8 cellular contexts compared by ENCODE assay signal in genomic region chr19:17469371-17470203, GRCh38. TPM values are rescaled to one million over a fixed set of nuclear protein-coding genes. Genes with fewer than 3 reads are reported as not detected.
DNase-seq lines count a peak whose midpoint lies in the region; ATAC-seq, FAIRE-seq and TF ChIP-seq lines count a peak whose summit lies in the region.

No MANE protein-coding gene starts in this region.

- H3K14ac ChIP-seq in H1 (ENCODE audit: insufficient read length): no peak overlapping the region

- no peak overlapping the region for H2BK120ac ChIP-seq in H1 (replicated peaks; ENCODE audit: low read depth, low read length)

- peak; percentile 72 for DNase-seq in NK-92 (lab: John Stamatoyannopoulos, UW; ENCODE audit: unreplicated experiment)
- DNase-seq in activated CD8-positive, alpha-beta memory T cell treated with anti-CD3 and anti-CD28 coated beads, Interleukin-2, amount 10 ng/mL, durations not matched to agents 7 days and 5 days: peak; percentile 97
- DNase-seq in H1 (ENCODE audit: low read depth in 1 of 2, low spot score in 2 of 2): peak; percentile 92 to 95
- peak; percentile 93 for DNase-seq in stimulated activated CD8-positive, alpha-beta memory T cell treated with anti-CD3 and anti-CD28 coated beads, Interleukin-15, amount 100 ng/mL, for 1 hour (ENCODE audit: low read depth)

- H4K5ac ChIP-seq in H1 (ENCODE audit: insufficient read length, low read depth, low read length): peak overlapping the region; percentile 73

- H3K4me1 Mint-ChIP-seq in activated CD8-positive, alpha-beta memory T cell treated with anti-CD3 and anti-CD28 coated beads, Interleukin-2, amount 10 ng/mL, durations not matched to agents 7 days and 5 days: peaks cover 29% of the 10 kb centered on the region

- no peak for TF ChIP-seq RAD21 in H1 (IDR thresholded peaks at IDR 0.05 in 1 of 2, conservative IDR thresholded peaks at IDR 0.05 in 1 of 2; ENCODE audit: low read depth in 2 of 2, low read length in 2 of 2)

- peak overlapping the region; percentile 91 to 96 for H3K4me2 ChIP-seq in H1 (ENCODE audit: insufficient read depth in 1 of 2, low read depth in 2 of 2, low read length in 2 of 2)

- H3K4me3 Mint-ChIP-seq in activated CD8-positive, alpha-beta memory T cell treated with anti-CD3 and anti-CD28 coated beads, Interleukin-2, amount 10 ng/mL, durations not matched to agents 7 days and 5 days: peak overlapping the region; percentile 90

- peak overlapping the region; percentile 90; the same call in 1 of the 2 replicates for H2BK15ac ChIP-seq in H1 (ENCODE audit: low read length)

- POLR2A ChIA-PET in H1 (lab: Charles Lee; ENCODE audit: partially characterized antibody): interaction anchor here (0.7 to 2.4 kb wide), 5 partner anchors 17 to 66 kb away, joined by 3 to 11 read pairs (median 3); no protein-coding TSS in a partner anchor

- H3K79me2 ChIP-seq in H1 (ENCODE audit: control insufficient read depth in 1 of 2, insufficient read depth in 2 of 2, low read length in 2 of 2): no peaks in the 10 kb centered on the region; a peak in 1 of 4 replicates

- H3K18ac ChIP-seq in H1 (ENCODE audit: extremely low read depth, low read length): peak overlapping the region; percentile 94; the same call in 1 of the 2 replicates

- no peak for TF ChIP-seq EP300 in H1 (IDR thresholded peaks at IDR 0.05; ENCODE audit: borderline replicate concordance in 1 of 2, low read depth in 2 of 2, low read length in 2 of 2)

- no peak overlapping the region for H3K23ac ChIP-seq in H1 (ENCODE audit: insufficient read length)

- H3K4me1 ChIP-seq in H1 (replicated peaks in 1 of 4; ENCODE audit: control insufficient read depth in 3 of 4, insufficient read depth in 4 of 4, low read length in 3 of 4): peaks cover 0 to 20% (median 8%) of the 10 kb centered on the region in 4 experiments; a peak in 5 of 7 replicates
- peaks cover 22% of the 10 kb centered on the region for H3K4me1 ChIP-seq in mesodermal cell (ENCODE audit: control insufficient read depth, insufficient read depth, low read length, poor library complexity, severe bottlenecking)

- H3K9ac ChIP-seq in H1 (replicated peaks in 1 of 4; ENCODE audit: extremely low read depth in 1 of 4, low read depth in 3 of 4, low read length in 3 of 4): peak overlapping the region in 2 of 4 experiments; percentile 6 to 8; a peak in 1 of 7 replicates

- H2BK20ac ChIP-seq in H1 (ENCODE audit: low read length): no peak overlapping the region

- H3K27ac ChIP-seq in C4-2B (peak overlapping the region; percentile 55), H1 (ENCODE audit: low read depth, low read length) (no peak overlapping the region), mesodermal cell (ENCODE audit: low read depth, low read length, severe bottlenecking) (peak overlapping the region; percentile 85)

- peaks cover 11% of the 10 kb centered on the region for H3K27me3 Mint-ChIP-seq in activated CD8-positive, alpha-beta memory T cell treated with anti-CD3 and anti-CD28 coated beads, Interleukin-2, amount 10 ng/mL, durations not matched to agents 7 days and 5 days

- H3K56ac ChIP-seq in H1 (replicated peaks; ENCODE audit: insufficient read length, low read depth, low read length): no peak overlapping the region

- peak overlapping the region; percentile 74; the same call in 1 of the 2 replicates for H2BK5ac ChIP-seq in H1 (ENCODE audit: low read depth, low read length)

- no peak overlapping the region for H2AK5ac ChIP-seq in H1 (ENCODE audit: low read depth, low read length)

- no peaks in the 10 kb centered on the region for H3K36me3 Mint-ChIP-seq in activated CD8-positive, alpha-beta memory T cell treated with anti-CD3 and anti-CD28 coated beads, Interleukin-2, amount 10 ng/mL, durations not matched to agents 7 days and 5 days

- peaks cover 0 to 11% (median 5%) of the 10 kb centered on the region in 4 experiments; a peak in 3 of 7 replicates for H3K27me3 ChIP-seq in H1 (replicated peaks in 1 of 4; ENCODE audit: control insufficient read depth in 3 of 4, extremely low read depth in 1 of 4, insufficient read depth in 3 of 4, low read length in 3 of 4)

- no peaks in the 10 kb centered on the region for H3K9me3 Mint-ChIP-seq in activated CD8-positive, alpha-beta memory T cell treated with anti-CD3 and anti-CD28 coated beads, Interleukin-2, amount 10 ng/mL, durations not matched to agents 7 days and 5 days (ENCODE audit: low read depth)

- CTCF ChIA-PET in activated CD8-positive, alpha-beta memory T cell treated with anti-CD3 and anti-CD28 coated beads, Interleukin-2, amount 10 ng/mL, durations not matched to agents 7 days and 5 days (lab: Charles Lee): interaction anchor here (0.6 to 5.5 kb wide), 6 partner anchors 17 to 176 kb away, joined by 3 to 40 read pairs (median 4); partner anchors contain the start of gene TMEM221
- CTCF ChIA-PET in H1 (lab: Charles Lee; ENCODE audit: partially characterized antibody): interaction anchor here (0.5 to 4.3 kb wide), 7 partner anchors 14 to 134 kb away, joined by 3 to 39 read pairs (median 3); partner anchors contain the start of gene CCDC194

- H3K4me3 ChIP-seq in H1 (ENCODE audit: extremely low read depth in 1 of 4, insufficient read depth in 2 of 4, low read depth in 3 of 4, low read length in 4 of 4): peak overlapping the region; percentile 70 to 84 (median 79)
- peak overlapping the region; percentile 63 for H3K4me3 ChIP-seq in mesodermal cell (ENCODE audit: extremely low read depth, insufficient read depth, low read length, poor library complexity, severe bottlenecking)

- no peak overlapping the region for H4K91ac ChIP-seq in H1 (replicated peaks; ENCODE audit: insufficient read length, low read length)

- no peak overlapping the region for H4K8ac ChIP-seq in H1 (ENCODE audit: extremely low read depth, insufficient read depth, low read length)

- H3K4ac ChIP-seq in H1 (replicated peaks; ENCODE audit: insufficient read length, low read depth, low read length): no peak overlapping the region

- no peaks in the 10 kb centered on the region for H3K79me1 ChIP-seq in H1 (ENCODE audit: low read depth, low read length)

- TF ChIP-seq POLR2A in H1 (IDR thresholded peaks at IDR 0.05; ENCODE audit: control extremely low read depth in 1 of 2, low read depth in 2 of 2, low read length in 2 of 2): no peak

- WGBS in H1 (ENCODE audit: extremely low coverage in 1 of 2, insufficient coverage in 1 of 2, insufficient read length in 1 of 2, insufficient replicate concordance in 2 of 2, low coverage in 1 of 2, low lambda C conversion rate in 2 of 2, missing lambda C conversion rate in 1 of 2), 2 experiments: 0% methylated on average over 33 of the region's 45 CpGs; no CpG with 5 or more reads in 1 of the 2 experiments
- WGBS in mesodermal cell (ENCODE audit: insufficient coverage in 2 of 2), 2 experiments: 1% methylated on average over 24 to 39 of the region's 45 CpGs

- peaks cover 16% of the 10 kb centered on the region; the same call in 1 of the 2 replicates for H3K23me2 ChIP-seq in H1 (ENCODE audit: low read depth, low read length)

- no peaks in the 10 kb centered on the region for H3K9me3 ChIP-seq in H1 (ENCODE audit: insufficient read depth in 2 of 2, low read depth in 1 of 2, low read length in 1 of 2)
- no peaks in the 10 kb centered on the region for H3K9me3 ChIP-seq in mesodermal cell (ENCODE audit: control insufficient read depth, low read length)

- H2BK12ac ChIP-seq in H1 (ENCODE audit: low read depth, low read length): peak overlapping the region; percentile 96; the same call in 1 of the 2 replicates

- peak; percentile 45 for FAIRE-seq in H1 (lab: Jason Lieb, UNC)

- no peaks in the 10 kb centered on the region for H3K36me3 ChIP-seq in H1 (ENCODE audit: control insufficient read depth in 2 of 4, insufficient read depth in 4 of 4, low read length in 3 of 4)
- H3K36me3 ChIP-seq in mesodermal cell (ENCODE audit: control insufficient read depth, insufficient read depth, low read length): no peaks in the 10 kb centered on the region

- H4K20me1 ChIP-seq in H1 (replicated peaks in 1 of 2; ENCODE audit: control insufficient read depth in 1 of 2, insufficient read depth in 2 of 2, low read length in 2 of 2): no peaks in the 10 kb centered on the region

- ATAC-seq in GM19372 (IDR thresholded peaks at IDR 0.05; ENCODE audit: low read depth, unreplicated experiment): peak; percentile 46
- peak; percentile 53 for ATAC-seq in HG03520 (IDR thresholded peaks at IDR 0.05; ENCODE audit: unreplicated experiment)
- peak; percentile 81 for ATAC-seq in activated CD8-positive, alpha-beta memory T cell treated with anti-CD3 and anti-CD28 coated beads, Interleukin-2, amount 10 ng/mL, durations not matched to agents 7 days and 5 days

- H3K27ac Mint-ChIP-seq in activated CD8-positive, alpha-beta memory T cell treated with anti-CD3 and anti-CD28 coated beads, Interleukin-2, amount 10 ng/mL, durations not matched to agents 7 days and 5 days: peak overlapping the region; percentile 88

- TF ChIP-seq CTCF in C4-2B (conservative IDR thresholded peaks at IDR 0.05) (no peak), H1 (IDR thresholded peaks at IDR 0.05; ENCODE audit: control extremely low read depth in 1 of 3, insufficient read depth in 1 of 3, low read depth in 1 of 3, low read length in 3 of 3) (no peak)

- H2AFZ ChIP-seq in H1 (ENCODE audit: low read length): peak overlapping the region; percentile 100

RNA-seq across cellular contexts. Expression of gene SLC27A1, which starts 0.7 kb away (rescaled TPM):
- total RNA-seq in activated CD8-positive, alpha-beta memory T cell treated with anti-CD3 and anti-CD28 coated beads, Interleukin-2, amount 10 ng/mL, durations not matched to agents 7 days and 5 days: 1 to 10 TPM; 1.5 to 2.1 TPM
- total RNA-seq in H1 (2021; fragmentation: NEBNext Ultra II Directional; extraction: Animal tissue kit (Norgen Biotek cat#: 25700)): 7.3 and 7.5 TPM in 2 replicates
- 9.1 and 12.2 TPM in 2 replicates for polyA plus RNA-seq in H1 (2011; rRNA removed)
- polyA plus RNA-seq in H1 (2011; cell fraction: cytosol; rRNA removed): 8.1 TPM
- polyA plus RNA-seq in H1 (2011; cell fraction: nucleus; rRNA removed): 15.3 TPM
- polyA plus RNA-seq in H1 (2012, experiment 1 of 2): 4.2 to 9.8 TPM (median 8.2 TPM) in 4 replicates
- polyA plus RNA-seq in H1 (2012, experiment 2 of 2): 5.6 TPM
- polyA plus RNA-seq in H1 (2013, experiment 1 of 2): 6.3 TPM
- 6.9 TPM for polyA plus RNA-seq in H1 (2013, experiment 2 of 2)
- 4.7 and 5.0 TPM in 2 replicates for polyA minus RNA-seq in H1 (2011; rRNA and poly(A)+ RNA removed)
- 11.1 TPM for polyA minus RNA-seq in H1 (2011; cell fraction: cytosol; rRNA and poly(A)+ RNA removed)
- polyA minus RNA-seq in H1 (2011; cell fraction: nucleus; rRNA and poly(A)+ RNA removed): 9.1 TPM
- polyA plus RNA-seq in mesodermal cell (2013, experiment 1 of 2): 17.0 TPM
- polyA plus RNA-seq in mesodermal cell (2013, experiment 2 of 2): 12.7 TPM

RNA-seq across cellular contexts. Expression of gene NXNL1, which starts 8.9 kb away (rescaled TPM):
- total RNA-seq in activated CD8-positive, alpha-beta memory T cell treated with anti-CD3 and anti-CD28 coated beads, Interleukin-2, amount 10 ng/mL, durations not matched to agents 7 days and 5 days: not detected
- not detected in 2 replicates for total RNA-seq in H1 (2021; fragmentation: NEBNext Ultra II Directional; extraction: Animal tissue kit (Norgen Biotek cat#: 25700))
- polyA plus RNA-seq in H1 (2011; rRNA removed): not detected in 2 replicates
- polyA plus RNA-seq in H1 (2011; cell fraction: cytosol; rRNA removed): not detected
- not detected for polyA plus RNA-seq in H1 (2011; cell fraction: nucleus; rRNA removed)
- polyA plus RNA-seq in H1 (2012, experiment 1 of 2): not detected in 4 replicates
- polyA plus RNA-seq in H1 (2012, experiment 2 of 2): not detected
- polyA plus RNA-seq in H1 (2013, experiment 1 of 2): not detected
- polyA plus RNA-seq in H1 (2013, experiment 2 of 2): not detected
- polyA minus RNA-seq in H1 (2011; rRNA and poly(A)+ RNA removed): not detected in 2 replicates
- polyA minus RNA-seq in H1 (2011; cell fraction: cytosol; rRNA and poly(A)+ RNA removed): not detected
- polyA minus RNA-seq in H1 (2011; cell fraction: nucleus; rRNA and poly(A)+ RNA removed): not detected
- polyA plus RNA-seq in mesodermal cell (2013, experiment 1 of 2): not detected
- not detected for polyA plus RNA-seq in mesodermal cell (2013, experiment 2 of 2)

RNA-seq across cellular contexts. Expression of gene TMEM221, which starts 21.1 kb away (rescaled TPM):
- not detected for total RNA-seq in activated CD8-positive, alpha-beta memory T cell treated with anti-CD3 and anti-CD28 coated beads, Interleukin-2, amount 10 ng/mL, durations not matched to agents 7 days and 5 days
- 1.4 and 1.6 TPM in 2 replicates for total RNA-seq in H1 (2021; fragmentation: NEBNext Ultra II Directional; extraction: Animal tissue kit (Norgen Biotek cat#: 25700))
- 2.0 and 2.9 TPM in 2 replicates for polyA plus RNA-seq in H1 (2011; rRNA removed)
- polyA plus RNA-seq in H1 (2011; cell fraction: cytosol; rRNA removed): 1.7 TPM
- polyA plus RNA-seq in H1 (2011; cell fraction: nucleus; rRNA removed): 1.9 TPM
- polyA plus RNA-seq in H1 (2012, experiment 1 of 2): 2.0 to 3.1 TPM (median 2.4 TPM) in 4 replicates
- polyA plus RNA-seq in H1 (2012, experiment 2 of 2): 3.4 TPM
- 2.8 TPM for polyA plus RNA-seq in H1 (2013, experiment 1 of 2)
- polyA plus RNA-seq in H1 (2013, experiment 2 of 2): 2.6 TPM
- polyA minus RNA-seq in H1 (2011; rRNA and poly(A)+ RNA removed): 0.50 and 0.63 TPM in 2 replicates
- 0.88 TPM for polyA minus RNA-seq in H1 (2011; cell fraction: cytosol; rRNA and poly(A)+ RNA removed)
- not detected for polyA minus RNA-seq in H1 (2011; cell fraction: nucleus; rRNA and poly(A)+ RNA removed)
- polyA plus RNA-seq in mesodermal cell (2013, experiment 1 of 2): 1.7 TPM
- polyA plus RNA-seq in mesodermal cell (2013, experiment 2 of 2): 2.0 TPM

RNA-seq across cellular contexts. Expression of gene PGLS, which starts 41.9 kb away (rescaled TPM):
- total RNA-seq in activated CD8-positive, alpha-beta memory T cell treated with anti-CD3 and anti-CD28 coated beads, Interleukin-2, amount 10 ng/mL, durations not matched to agents 7 days and 5 days: 10 to 100 TPM; 59.3 to 65.4 TPM
- total RNA-seq in H1 (2021; fragmentation: NEBNext Ultra II Directional; extraction: Animal tissue kit (Norgen Biotek cat#: 25700)): 67.5 and 72.8 TPM in 2 replicates
- 164 and 193 TPM in 2 replicates for polyA plus RNA-seq in H1 (2011; rRNA removed)
- 96.2 TPM for polyA plus RNA-seq in H1 (2011; cell fraction: cytosol; rRNA removed)
- polyA plus RNA-seq in H1 (2011; cell fraction: nucleus; rRNA removed): 101 TPM
- 35.4 to 76.9 TPM (median 68.3 TPM) in 4 replicates for polyA plus RNA-seq in H1 (2012, experiment 1 of 2)
- polyA plus RNA-seq in H1 (2012, experiment 2 of 2): 98.6 TPM
- polyA plus RNA-seq in H1 (2013, experiment 1 of 2): 67.1 TPM
- 69.4 TPM for polyA plus RNA-seq in H1 (2013, experiment 2 of 2)
- 29.5 and 49.1 TPM in 2 replicates for polyA minus RNA-seq in H1 (2011; rRNA and poly(A)+ RNA removed)
- 51.8 TPM for polyA minus RNA-seq in H1 (2011; cell fraction: cytosol; rRNA and poly(A)+ RNA removed)
- polyA minus RNA-seq in H1 (2011; cell fraction: nucleus; rRNA and poly(A)+ RNA removed): 48.9 TPM
- polyA plus RNA-seq in mesodermal cell (2013, experiment 1 of 2): 84.5 TPM
- 68.6 TPM for polyA plus RNA-seq in mesodermal cell (2013, experiment 2 of 2)

RNA-seq across cellular contexts. Expression of gene MVB12A, which starts 49.7 kb away (rescaled TPM):
- 10 to 100 TPM; 40.4 to 51.1 TPM for total RNA-seq in activated CD8-positive, alpha-beta memory T cell treated with anti-CD3 and anti-CD28 coated beads, Interleukin-2, amount 10 ng/mL, durations not matched to agents 7 days and 5 days
- total RNA-seq in H1 (2021; fragmentation: NEBNext Ultra II Directional; extraction: Animal tissue kit (Norgen Biotek cat#: 25700)): 36.8 and 37.9 TPM in 2 replicates
- polyA plus RNA-seq in H1 (2011; rRNA removed): 76.6 and 97.7 TPM in 2 replicates
- polyA plus RNA-seq in H1 (2011; cell fraction: cytosol; rRNA removed): 57.3 TPM
- 68.4 TPM for polyA plus RNA-seq in H1 (2011; cell fraction: nucleus; rRNA removed)
- polyA plus RNA-seq in H1 (2012, experiment 1 of 2): 22.6 to 49.8 TPM (median 44.7 TPM) in 4 replicates
- 58.2 TPM for polyA plus RNA-seq in H1 (2012, experiment 2 of 2)
- 32.8 TPM for polyA plus RNA-seq in H1 (2013, experiment 1 of 2)
- polyA plus RNA-seq in H1 (2013, experiment 2 of 2): 35.2 TPM
- polyA minus RNA-seq in H1 (2011; rRNA and poly(A)+ RNA removed): 13.8 and 15.3 TPM in 2 replicates
- 16.6 TPM for polyA minus RNA-seq in H1 (2011; cell fraction: cytosol; rRNA and poly(A)+ RNA removed)
- 21.0 TPM for polyA minus RNA-seq in H1 (2011; cell fraction: nucleus; rRNA and poly(A)+ RNA removed)
- 86.3 TPM for polyA plus RNA-seq in mesodermal cell (2013, experiment 1 of 2)
- polyA plus RNA-seq in mesodermal cell (2013, experiment 2 of 2): 73.6 TPM
